ENCODE assay signal across 10 cellular contexts in the genomic region with DNA sequence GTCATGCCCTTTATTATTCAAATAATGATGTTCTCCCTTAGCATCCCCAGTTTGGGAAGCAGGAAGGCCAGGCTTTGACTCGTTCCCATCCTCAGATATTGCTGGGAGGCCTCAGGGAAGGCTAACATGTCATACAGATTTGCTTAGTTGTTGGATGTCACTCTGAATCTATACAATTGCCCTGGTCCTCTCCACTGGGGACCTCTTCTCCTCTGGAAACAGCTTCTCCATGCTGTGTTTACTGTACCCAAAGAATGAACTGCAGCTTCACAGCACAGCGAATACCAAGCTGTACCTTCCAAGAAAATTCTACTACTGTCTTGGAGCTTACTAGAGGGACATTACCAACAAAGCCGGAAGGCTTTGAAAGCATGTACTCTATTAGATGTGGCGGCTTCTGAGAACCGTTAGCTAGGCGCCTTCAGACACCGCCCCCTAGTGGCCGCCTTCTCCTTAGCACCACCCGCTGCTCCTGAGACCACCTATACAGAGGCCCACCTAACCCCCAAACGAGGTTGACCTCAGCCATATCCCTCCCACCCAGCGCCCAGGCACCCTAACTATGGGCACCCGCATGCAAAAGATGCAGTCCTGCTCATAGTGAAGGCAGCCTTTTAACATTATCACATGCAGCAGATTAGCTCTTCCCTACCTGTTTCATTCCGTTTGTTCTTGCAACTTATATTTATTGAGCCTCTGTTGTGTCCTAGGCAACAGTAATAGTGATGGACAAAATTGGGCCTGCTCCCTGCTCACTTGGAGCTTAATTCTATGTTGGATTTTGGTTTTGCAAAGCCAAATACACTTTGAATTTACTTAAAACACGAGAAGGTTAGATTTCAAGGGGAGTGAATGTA. TPM values are rescaled to one million over a fixed set of nuclear protein-coding genes. Genes with fewer than 3 reads are reported as not detected.
DNase-seq lines count a peak whose midpoint lies in the region; ATAC-seq and TF ChIP-seq lines count a peak whose summit lies in the region.
"Had no signal": no experiment of that assay in that cellular context is flagged by ENCODE, and none has a peak within 500 bp of the region (broad histone marks: within the 10 kb centered on the region; RNA-seq: fewer than 3 reads in every experiment).

No MANE protein-coding gene starts in this region.

- H3K4me3 ChIP-seq in PC-3 (ENCODE audit: low read length) (no peak overlapping the region), fibroblast of pulmonary artery (replicated peaks; ENCODE audit: low read depth, low read length) (no peak overlapping the region)
- H3K4me3 ChIP-seq: skin epidermis had no signal

- no peaks in the 10 kb centered on the region for H3F3A ChIP-seq in PC-3 (ENCODE audit: low read length, unreplicated experiment)

- ATAC-seq in PC-3 (peak; percentile 75), GM21529 (IDR thresholded peaks at IDR 0.05; ENCODE audit: unreplicated experiment) (no peak)

- CTCF ChIA-PET in PC-3 (lab: Charles Lee): interaction anchor here (1.1 to 1.4 kb wide), 2 partner anchors 90 to 369 kb away, joined by 6 read pairs; no protein-coding TSS in a partner anchor

- intact Hi-C loops in PC-3 (cut with micrococcal nuclease): loop anchor here (2.0 to 10.0 kb wide), 3 partner anchors 82 to 368 kb away; no protein-coding TSS in a partner anchor
- intact Hi-C loops in posterior cingulate gyrus (cut with DNase I): no loop called here

- no peaks in the 10 kb centered on the region for H4K20me1 ChIP-seq in PC-3 (ENCODE audit: low read length)

- no peak overlapping the region for H3K9ac ChIP-seq in PC-3 (ENCODE audit: low read length)

- no peak overlapping the region for H3K27ac ChIP-seq in PC-3 (ENCODE audit: low read length)
- H3K27ac ChIP-seq: skin epidermis had no signal

- BruUV-seq in PC-3 (replicated peaks; lab: Mats Ljungman, UMichigan): no TSS peak

- POLR2A ChIA-PET in PC-3 (lab: Charles Lee; ENCODE audit: unreplicated experiment): no interaction called here

- no peaks in the 10 kb centered on the region for H3K36me3 ChIP-seq in PC-3 (ENCODE audit: low read depth, low read length)

- H2AFZ ChIP-seq in PC-3 (ENCODE audit: low read length): no peak overlapping the region

- no peaks in the 10 kb centered on the region for H3K27me3 ChIP-seq in PC-3 (ENCODE audit: low read length)

- TF ChIP-seq CTCF in PC-3 (conservative IDR thresholded peaks at IDR 0.05; ENCODE audit: low read depth, low read length) (peak; percentile 78), fibroblast of pulmonary artery (IDR thresholded peaks at IDR 0.05; ENCODE audit: low read length, missing control alignments) (peak; percentile 76)

- H3K79me2 ChIP-seq in PC-3 (ENCODE audit: low read length): no peaks in the 10 kb centered on the region

- no peaks in the 10 kb centered on the region for H3K9me2 ChIP-seq in PC-3 (replicated peaks; ENCODE audit: low read length)

- H3K9me3 ChIP-seq in PC-3 (ENCODE audit: low read length): no peaks in the 10 kb centered on the region

- no peak overlapping the region for H3K4me2 ChIP-seq in PC-3 (ENCODE audit: low read length)

- DNase-seq in activated CD4-positive, alpha-beta T cell treated with anti-CD3 and anti-CD28 coated beads, Interleukin-2, amount 50 U/mL, for 1 hour: peak; percentile 2
- DNase-seq in activated CD4-positive, alpha-beta T cell treated with anti-CD3 and anti-CD28 coated beads, Interleukin-2, amount 50 U/mL, for 4 hours: no peak
- DNase-seq in PC-3 (peak; percentile 30), fibroblast of pulmonary artery (ENCODE audit: low read depth) (peak; percentile 54), posterior cingulate gyrus (peak in 9 of 10 donors; percentile 32 to 91 (median 54)), RKO (ENCODE audit: low spot score) (no peak), NCI-H748 treated with DMSO at 0.1 percent for 48 hours (lab: John Stamatoyannopoulos, UW) (no peak)

- no peaks in the 10 kb centered on the region for H3K4me1 ChIP-seq in PC-3 (ENCODE audit: insufficient read depth, low read length)

RNA-seq across cellular contexts. Expression of a gene that starts 34.9 kb away (rescaled TPM):
- total RNA-seq in PC-3 (2014; rRNA removed): not detected in 2 replicates
- total RNA-seq: activated CD8-positive, alpha-beta memory T cell treated with anti-CD3 and anti-CD28 coated beads for 36 hours had no signal

Comparison
In these comparisons a context has a peak if more than half of its experiments do, and no peak if none do; other contexts are left out.
1. DNase-seq: peak in activated CD4-positive, alpha-beta T cell treated with anti-CD3 and anti-CD28 coated beads, Interleukin-2, amount 50 U/mL, for 1 hour (single experiment), PC-3 (single experiment), fibroblast of pulmonary artery (single experiment) and posterior cingulate gyrus (9 of 10); none in activated CD4-positive, alpha-beta T cell treated with anti-CD3 and anti-CD28 coated beads, Interleukin-2, amount 50 U/mL, for 4 hours (0 of 2), RKO (single experiment) and NCI-H748 treated with DMSO at 0.1 percent for 48 hours (single experiment).